ENCODE assay signal across 10 cellular contexts in the genomic region with DNA sequence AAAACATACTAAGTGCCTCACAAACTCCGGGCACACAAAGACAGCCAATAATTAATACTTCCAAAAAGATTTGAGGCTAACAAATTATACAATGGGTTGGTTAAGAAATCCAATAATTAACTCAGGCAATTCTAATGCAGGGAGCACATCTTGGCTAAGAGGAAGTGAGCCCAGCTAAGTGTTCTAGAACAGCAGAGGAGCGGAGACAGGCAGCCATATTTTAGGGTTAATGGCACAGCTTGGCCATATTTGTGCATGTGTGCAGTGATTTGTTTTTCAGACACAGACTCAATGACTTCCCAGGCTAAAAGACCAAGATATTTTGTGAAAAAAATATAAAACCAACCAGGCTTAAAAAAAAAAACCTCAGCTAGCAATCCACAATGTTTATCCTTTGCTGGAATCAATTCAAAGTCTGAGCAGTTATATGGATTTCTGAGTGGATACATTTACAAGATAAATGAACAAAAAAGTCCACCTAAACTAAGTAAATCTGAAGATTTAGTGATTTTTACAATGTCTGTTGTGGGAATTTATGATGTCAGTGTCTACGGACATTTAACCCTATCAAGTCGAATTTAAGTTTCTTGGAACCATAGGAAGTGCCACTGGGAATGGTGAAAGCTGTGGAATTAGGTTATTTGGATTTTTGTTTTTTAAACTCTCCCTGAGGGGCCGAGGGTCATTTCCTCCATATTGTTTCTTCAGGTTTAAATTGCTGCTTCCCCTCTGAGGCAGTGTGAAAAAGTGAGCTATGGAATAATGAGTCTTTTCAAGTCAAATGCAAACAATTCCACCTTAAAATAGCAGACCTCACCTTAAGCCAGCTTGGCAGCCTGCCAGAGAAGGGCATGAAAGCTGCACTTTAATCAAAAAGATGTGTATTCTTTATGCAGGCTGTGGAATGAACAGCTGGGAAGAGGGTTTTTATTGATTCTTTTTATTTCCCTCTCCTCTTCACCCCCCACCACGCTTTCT.
DNase-seq lines count a peak whose midpoint lies in the region; ATAC-seq and TF ChIP-seq lines count a peak whose summit lies in the region.
"Had no signal": no experiment of that assay in that cellular context is flagged by ENCODE, and none has a peak within 500 bp of the region (broad histone marks: within the 10 kb centered on the region; RNA-seq: fewer than 3 reads in every experiment).

No MANE protein-coding gene starts in this region.

- DNase-seq in left ventricle myocardium superior (peak; percentile 32), heart left ventricle (no peak), NCI-H524 treated with DMSO at 0.1 percent for 48 hours (lab: John Stamatoyannopoulos, UW) (peak; percentile 18), fibroblast of peridontal ligament (ENCODE audit: extremely low read depth) (peak; percentile 79), ureter (ENCODE audit: low spot score) (peak; percentile 61)
- DNase-seq: effector CD4-positive, alpha-beta T cell; kidney had no signal

- H3K9me3 ChIP-seq in heart left ventricle: peaks cover 0 to 8% (median 0%) of the 10 kb centered on the region in 12 donors

- intact Hi-C loops in left ventricle myocardium superior (cut with micrococcal nuclease) (no loop called here), heart left ventricle (cut with DNase I) (loop anchor here in 2 of 10 donors (10.0 kb wide), 1 partner anchor 246 kb away; no protein-coding TSS in a partner anchor)

- WGBS in heart left ventricle, 4 donors: 74 to 82% (median 75%) methylated on average over 6 of the region's 6 CpGs

- H3K4me3 ChIP-seq in heart left ventricle: no peak overlapping the region

- no peak for TF ChIP-seq POLR2A in heart left ventricle (IDR thresholded peaks at IDR 0.05)

- no peaks in the 10 kb centered on the region for H3K36me3 ChIP-seq in heart left ventricle

- peak overlapping the region in 2 of 12 donors; percentile 4 to 21 for H3K27ac ChIP-seq in heart left ventricle

- peaks cover 0 to 38% (median 17%) of the 10 kb centered on the region in 12 donors for H3K4me1 ChIP-seq in heart left ventricle

- H3K27me3 ChIP-seq in heart left ventricle: no peaks in the 10 kb centered on the region

- ATAC-seq in left ventricle myocardium superior: no peak
- no peak for ATAC-seq in heart left ventricle
- ATAC-seq in GM19455 (IDR thresholded peaks at IDR 0.05; ENCODE audit: unreplicated experiment): no peak
- no peak for ATAC-seq in HG03469 (IDR thresholded peaks at IDR 0.05; ENCODE audit: unreplicated experiment)
- no peak for ATAC-seq in HG02852 (IDR thresholded peaks at IDR 0.05; ENCODE audit: unreplicated experiment)

- no peak for TF ChIP-seq CTCF in heart left ventricle (IDR thresholded peaks at IDR 0.05)

Comparison
In these comparisons a context has a peak if more than half of its experiments do, and no peak if none do; other contexts are left out.
1. DNase-seq: peak in left ventricle myocardium superior (single experiment), NCI-H524 treated with DMSO at 0.1 percent for 48 hours (single experiment), fibroblast of peridontal ligament (single experiment) and ureter (single experiment); none in heart left ventricle (0 of 5).